Comparison of ENCODE assay signal across 40 cellular contexts in genomic region chr7:144401490-144401889, GRCh38. TPM values are rescaled to one million over a fixed set of nuclear protein-coding genes. Genes with fewer than 3 reads are reported as not detected.
"Had no signal": no experiment of that assay in that cellular context is flagged by ENCODE, and none has a peak within 500 bp of the region (broad histone marks: within the 10 kb centered on the region; RNA-seq: fewer than 3 reads in every experiment).

No MANE protein-coding gene starts in this region.

- H3K27me3 ChIP-seq: ascending aorta, cardiac muscle cell had no signal

- H3K4me3 Mint-ChIP-seq: activated CD4-positive, alpha-beta memory T cell treated with anti-CD3 and anti-CD28 coated beads, Interleukin-2, amount 10 ng/mL, durations not matched to agents 7 days and 5 days; activated CD4-positive, alpha-beta T cell treated with anti-CD3 and anti-CD28 coated beads for 36 hours; activated CD4-positive, alpha-beta T cell treated with anti-CD3 and anti-CD28 coated beads, Interleukin-2, amount 10 ng/mL, durations not matched to agents 7 days and 5 days; activated CD8-positive, alpha-beta T cell treated with anti-CD3 and anti-CD28 coated beads, Interleukin-2, amount 10 ng/mL, durations not matched to agents 7 days and 5 days; activated naive CD4-positive, alpha-beta T cell treated with anti-CD3 and anti-CD28 coated beads, Interleukin-2, amount 10 ng/mL, durations not matched to agents 7 days and 5 days; activated naive CD4-positive, alpha-beta T cell treated with anti-CD3 and anti-CD28 coated beads, Interleukin-2, amount 50 U/mL, for 24 hours; activated naive CD8-positive, alpha-beta T cell; activated naive CD8-positive, alpha-beta T cell treated with anti-CD3 and anti-CD28 coated beads, Interleukin-2, amount 10 ng/mL, durations not matched to agents 7 days and 5 days; activated naive CD8-positive, alpha-beta T cell treated with anti-CD3 and anti-CD28 coated beads, Interleukin-2, amount 50 U/mL, for 24 hours; activated T-cell treated with anti-CD3 and anti-CD28 coated beads, Interleukin-2, amount 50 U/mL, for 24 hours; brain; central memory CD8-positive, alpha-beta T cell; T-helper 1 cell treated with Interleukin-12 subunit alpha and Interleukin-12 subunit beta and Interleukin-4 antibody, amounts not matched to agents 30 μg/mL and 1 μg/mL, for 36 hours; T-helper 2 cell treated with Interferon-gamma antibody and Interleukin-4, amounts not matched to agents 5 μg/mL and 100 μg/mL, for 36 hours; WTC11 had no signal

- H3K4me3 ChIP-seq: ascending aorta, cardiac muscle cell had no signal

- DNase-seq: activated CD4-positive, alpha-beta memory T cell treated with anti-CD3 and anti-CD28 coated beads, Interleukin-2, amount 10 ng/mL, durations not matched to agents 7 days and 5 days; activated CD4-positive, alpha-beta T cell treated with anti-CD3 and anti-CD28 coated beads for 1 hour; activated CD4-positive, alpha-beta T cell treated with anti-CD3 and anti-CD28 coated beads for 36 hours; activated CD4-positive, alpha-beta T cell treated with anti-CD3 and anti-CD28 coated beads for 48 hours; activated CD4-positive, alpha-beta T cell treated with anti-CD3 and anti-CD28 coated beads, Interleukin-2, amount 10 ng/mL, durations not matched to agents 7 days and 5 days; activated CD4-positive, alpha-beta T cell treated with anti-CD3 and anti-CD28 coated beads, Interleukin-2, amount 50 U/mL, for 48 hours; activated CD4-positive, CD25-positive, alpha-beta regulatory T cell; activated CD8-positive, alpha-beta memory T cell treated with anti-CD3 and anti-CD28 coated beads, Interleukin-2, amount 50 U/mL, for 48 hours; activated CD8-positive, alpha-beta T cell treated with anti-CD3 and anti-CD28 coated beads, Interleukin-2, amount 10 ng/mL, durations not matched to agents 7 days and 5 days; activated effector memory CD4-positive, alpha-beta T cell treated with Interleukin-2 at 50 U/mL for 16 hours; activated gamma-delta T cell; activated naive CD4-positive, alpha-beta T cell treated with anti-CD3 and anti-CD28 coated beads, Interleukin-2, amount 10 ng/mL, durations not matched to agents 7 days and 5 days; activated naive CD4-positive, alpha-beta T cell treated with Interleukin-2 at 50 U/mL for 16 hours; activated naive CD8-positive, alpha-beta T cell treated with anti-CD3 and anti-CD28 coated beads, Interleukin-2, amount 10 ng/mL, durations not matched to agents 7 days and 5 days; activated naive CD8-positive, alpha-beta T cell treated with anti-CD3 and anti-CD28 coated beads, Interleukin-2, amount 50 U/mL, for 24 hours; activated T-cell treated with anti-CD3 and anti-CD28 coated beads, Interleukin-2, amount 50 U/mL, for 24 hours; activated T-cell treated with anti-CD3 and anti-CD28 coated beads, Interleukin-2, amount 50 U/mL, for 48 hours; amygdala; anterior cingulate cortex; caudate nucleus; cerebellar nuclear complex; T-helper 1 cell; T-helper 2 cell; T-helper 9 cell had no signal

- H3K27me3 Mint-ChIP-seq: activated CD4-positive, alpha-beta memory T cell treated with anti-CD3 and anti-CD28 coated beads, Interleukin-2, amount 10 ng/mL, durations not matched to agents 7 days and 5 days; activated CD4-positive, alpha-beta T cell treated with anti-CD3 and anti-CD28 coated beads for 36 hours; activated naive CD4-positive, alpha-beta T cell treated with anti-CD3 and anti-CD28 coated beads, Interleukin-2, amount 50 U/mL, for 24 hours; activated naive CD8-positive, alpha-beta T cell treated with anti-CD3 and anti-CD28 coated beads, Interleukin-2, amount 10 ng/mL, durations not matched to agents 7 days and 5 days; activated naive CD8-positive, alpha-beta T cell treated with anti-CD3 and anti-CD28 coated beads, Interleukin-2, amount 50 U/mL, for 24 hours had no signal

- H3K27ac Mint-ChIP-seq: activated CD4-positive, alpha-beta memory T cell treated with anti-CD3 and anti-CD28 coated beads, Interleukin-2, amount 10 ng/mL, durations not matched to agents 7 days and 5 days; activated CD4-positive, alpha-beta T cell treated with anti-CD3 and anti-CD28 coated beads for 36 hours; activated CD4-positive, alpha-beta T cell treated with anti-CD3 and anti-CD28 coated beads, Interleukin-2, amount 10 ng/mL, durations not matched to agents 7 days and 5 days; activated CD8-positive, alpha-beta T cell treated with anti-CD3 and anti-CD28 coated beads, Interleukin-2, amount 10 ng/mL, durations not matched to agents 7 days and 5 days; activated naive CD4-positive, alpha-beta T cell treated with anti-CD3 and anti-CD28 coated beads, Interleukin-2, amount 10 ng/mL, durations not matched to agents 7 days and 5 days; activated naive CD4-positive, alpha-beta T cell treated with anti-CD3 and anti-CD28 coated beads, Interleukin-2, amount 50 U/mL, for 24 hours; activated naive CD8-positive, alpha-beta T cell; activated naive CD8-positive, alpha-beta T cell treated with anti-CD3 and anti-CD28 coated beads, Interleukin-2, amount 10 ng/mL, durations not matched to agents 7 days and 5 days; activated naive CD8-positive, alpha-beta T cell treated with anti-CD3 and anti-CD28 coated beads, Interleukin-2, amount 50 U/mL, for 24 hours; activated T-cell treated with anti-CD3 and anti-CD28 coated beads, Interleukin-2, amount 50 U/mL, for 24 hours; activated T-helper 2 cell treated with anti-CD3 and anti-CD28 coated beads, Interferon-gamma antibody, Interleukin-2, Interleukin-4, amounts not matched to agents 10 μg/mL and 5 μg/mL and 100 μg/mL, durations not matched to agents 14 hours and 24 hours and 36 hours; brain; T-helper 1 cell treated with Interleukin-12 subunit alpha and Interleukin-12 subunit beta and Interleukin-4 antibody, amounts not matched to agents 30 μg/mL and 1 μg/mL, for 36 hours; T-helper 2 cell treated with Interferon-gamma antibody and Interleukin-4, amounts not matched to agents 5 μg/mL and 100 μg/mL, for 36 hours; WTC11 had no signal

- H3K4me1 ChIP-seq: ascending aorta had no signal

- H3K4me1 Mint-ChIP-seq: activated CD4-positive, alpha-beta memory T cell treated with anti-CD3 and anti-CD28 coated beads, Interleukin-2, amount 10 ng/mL, durations not matched to agents 7 days and 5 days; activated CD4-positive, alpha-beta T cell treated with anti-CD3 and anti-CD28 coated beads for 36 hours; activated CD4-positive, alpha-beta T cell treated with anti-CD3 and anti-CD28 coated beads, Interleukin-2, amount 10 ng/mL, durations not matched to agents 7 days and 5 days; activated naive CD4-positive, alpha-beta T cell treated with anti-CD3 and anti-CD28 coated beads, Interleukin-2, amount 10 ng/mL, durations not matched to agents 7 days and 5 days; activated naive CD4-positive, alpha-beta T cell treated with anti-CD3 and anti-CD28 coated beads, Interleukin-2, amount 50 U/mL, for 24 hours; activated naive CD8-positive, alpha-beta T cell treated with anti-CD3 and anti-CD28 coated beads, Interleukin-2, amount 10 ng/mL, durations not matched to agents 7 days and 5 days; activated naive CD8-positive, alpha-beta T cell treated with anti-CD3 and anti-CD28 coated beads, Interleukin-2, amount 50 U/mL, for 24 hours; brain; central memory CD8-positive, alpha-beta T cell had no signal

- H3K36me3 Mint-ChIP-seq: activated naive CD4-positive, alpha-beta T cell treated with anti-CD3 and anti-CD28 coated beads, Interleukin-2, amount 10 ng/mL, durations not matched to agents 7 days and 5 days; activated naive CD4-positive, alpha-beta T cell treated with anti-CD3 and anti-CD28 coated beads, Interleukin-2, amount 50 U/mL, for 24 hours; activated naive CD8-positive, alpha-beta T cell; activated naive CD8-positive, alpha-beta T cell treated with anti-CD3 and anti-CD28 coated beads, Interleukin-2, amount 10 ng/mL, durations not matched to agents 7 days and 5 days; brain; WTC11 had no signal

- H3K9me3 Mint-ChIP-seq: activated CD4-positive, alpha-beta memory T cell treated with anti-CD3 and anti-CD28 coated beads, Interleukin-2, amount 10 ng/mL, durations not matched to agents 7 days and 5 days; activated CD4-positive, alpha-beta T cell treated with anti-CD3 and anti-CD28 coated beads, Interleukin-2, amount 10 ng/mL, durations not matched to agents 7 days and 5 days; activated naive CD4-positive, alpha-beta T cell treated with anti-CD3 and anti-CD28 coated beads, Interleukin-2, amount 10 ng/mL, durations not matched to agents 7 days and 5 days; activated naive CD4-positive, alpha-beta T cell treated with anti-CD3 and anti-CD28 coated beads, Interleukin-2, amount 50 U/mL, for 24 hours; activated naive CD8-positive, alpha-beta T cell treated with anti-CD3 and anti-CD28 coated beads, Interleukin-2, amount 10 ng/mL, durations not matched to agents 7 days and 5 days; activated naive CD8-positive, alpha-beta T cell treated with anti-CD3 and anti-CD28 coated beads, Interleukin-2, amount 50 U/mL, for 24 hours; activated T-cell treated with anti-CD3 and anti-CD28 coated beads, Interleukin-2, amount 50 U/mL, for 24 hours; activated T-helper 2 cell treated with anti-CD3 and anti-CD28 coated beads, Interferon-gamma antibody, Interleukin-2, Interleukin-4, amounts not matched to agents 10 μg/mL and 5 μg/mL and 100 μg/mL, durations not matched to agents 14 hours and 24 hours and 36 hours; central memory CD8-positive, alpha-beta T cell; T-helper 1 cell treated with Interleukin-12 subunit alpha and Interleukin-12 subunit beta and Interleukin-4 antibody, amounts not matched to agents 30 μg/mL and 1 μg/mL, for 36 hours; T-helper 2 cell treated with Interferon-gamma antibody and Interleukin-4, amounts not matched to agents 5 μg/mL and 100 μg/mL, for 36 hours; WTC11 had no signal

- H3K36me3 ChIP-seq: ascending aorta, cardiac muscle cell, WERI-Rb-1 had no signal

- ATAC-seq: activated CD4-positive, alpha-beta T cell treated with anti-CD3 and anti-CD28 coated beads for 36 hours; activated CD4-positive, CD25-positive, alpha-beta regulatory T cell treated with anti-CD3 and anti-CD28 coated beads, Interleukin-2, amount 50 U/mL, for 24 hours; activated CD8-positive, alpha-beta T cell treated with anti-CD3 and anti-CD28 coated beads, Interleukin-2, amount 10 ng/mL, durations not matched to agents 7 days and 5 days; activated naive CD8-positive, alpha-beta T cell treated with anti-CD3 and anti-CD28 coated beads, Interleukin-2, amount 50 U/mL, for 24 hours; WTC11 had no signal

- H3K27ac ChIP-seq: ascending aorta, cardiac muscle cell, WERI-Rb-1 had no signal

- H3K9me3 ChIP-seq: ascending aorta had no signal

RNA-seq across cellular contexts. Expression of gene NOBOX, which starts 2.0 kb away (rescaled TPM):
- total RNA-seq: activated CD4-positive, alpha-beta memory T cell treated with anti-CD3 and anti-CD28 coated beads, Interleukin-2, amount 10 ng/mL, durations not matched to agents 7 days and 5 days; activated CD4-positive, alpha-beta T cell treated with anti-CD3 and anti-CD28 coated beads for 36 hours; activated CD4-positive, alpha-beta T cell treated with anti-CD3 and anti-CD28 coated beads, Interleukin-2, amount 10 ng/mL, durations not matched to agents 7 days and 5 days; activated CD8-positive, alpha-beta memory T cell treated with anti-CD3 and anti-CD28 coated beads for 36 hours; activated CD8-positive, alpha-beta T cell treated with anti-CD3 and anti-CD28 coated beads, Interleukin-2, amount 10 ng/mL, durations not matched to agents 7 days and 5 days; activated naive CD8-positive, alpha-beta T cell treated with anti-CD3 and anti-CD28 coated beads, Interleukin-2, amount 10 ng/mL, durations not matched to agents 7 days and 5 days; activated T-helper 2 cell treated with anti-CD3 and anti-CD28 coated beads, Interferon-gamma antibody, Interleukin-2, Interleukin-4, amounts not matched to agents 10 μg/mL and 5 μg/mL and 100 μg/mL, durations not matched to agents 14 hours and 24 hours and 36 hours; ascending aorta; bronchial epithelial cell; cardiac muscle cell; chondrocyte; WTC11 had no signal
- polyA plus RNA-seq: adipose tissue, cardiac muscle cell had no signal
